In the genomic region with DNA sequence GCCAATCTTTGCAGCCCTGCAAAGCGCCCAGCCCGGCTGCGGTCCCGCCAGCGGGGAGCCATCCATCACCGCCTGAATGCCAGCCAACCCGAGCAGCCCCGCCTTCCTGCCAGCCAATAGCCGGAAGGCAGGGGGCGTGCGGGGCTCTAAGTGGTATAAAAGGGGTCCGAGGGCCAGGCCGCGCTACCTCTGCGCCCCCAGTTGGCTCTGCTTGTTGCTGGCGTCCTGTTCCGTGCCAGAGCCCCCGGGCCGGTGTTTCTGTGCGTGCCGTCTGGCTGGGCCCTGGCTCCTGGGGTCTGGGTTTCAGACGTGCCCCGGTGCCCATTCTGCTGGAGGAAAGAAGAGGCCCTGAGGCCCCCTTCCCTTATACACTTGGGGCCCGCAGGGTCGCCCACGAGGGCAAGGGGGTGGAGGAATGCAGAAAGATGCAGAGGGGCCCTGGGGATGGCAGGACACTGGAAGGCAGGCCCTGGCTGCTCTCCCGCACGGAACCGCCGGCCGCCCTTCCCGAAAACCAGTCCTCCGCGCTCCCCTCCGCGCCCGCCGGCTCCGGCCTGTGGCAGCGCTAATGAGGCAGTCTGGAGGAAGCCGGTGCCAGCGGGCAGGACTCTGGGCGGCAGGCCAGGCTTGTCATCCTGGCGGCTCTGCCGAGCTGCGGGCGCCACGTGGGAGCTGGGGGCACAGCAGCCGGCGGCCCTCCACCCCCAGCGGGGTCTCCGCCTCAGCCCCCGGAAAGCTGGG, we compare ENCODE assay signal across 8 cellular contexts. TPM values are rescaled to one million over a fixed set of nuclear protein-coding genes. Genes with fewer than 3 reads are reported as not detected.
A peak's percentile ranks its signal among the peaks of the same experiment; 100 is the strongest.
DNase-seq lines count a peak whose midpoint lies in the region; ATAC-seq and TF ChIP-seq lines count a peak whose summit lies in the region.

No MANE protein-coding gene starts in this region.

- peak; percentile 37 for TF ChIP-seq POLR2A in erythroblast (IDR thresholded peaks at IDR 0.05; ENCODE audit: low read length)

- H3K27me3 Mint-ChIP-seq in mesothelial cell of epicardium (ENCODE audit: low read depth) = peaks cover 49% of the 10 kb centered on the region
- H3K27me3 Mint-ChIP-seq in stimulated activated naive CD8-positive, alpha-beta T cell treated with anti-CD3 and anti-CD28 coated beads, Interleukin-15, amount 100 ng/mL, for 72 hours = peaks cover 63% of the 10 kb centered on the region

- peaks cover 34% of the 10 kb centered on the region for H3K4me1 Mint-ChIP-seq in mesothelial cell of epicardium
- peaks cover 45% of the 10 kb centered on the region for H3K4me1 Mint-ChIP-seq in stimulated activated naive CD8-positive, alpha-beta T cell treated with anti-CD3 and anti-CD28 coated beads, Interleukin-15, amount 100 ng/mL, for 72 hours

- H3K36me3 Mint-ChIP-seq in mesothelial cell of epicardium = no peaks in the 10 kb centered on the region

- peak overlapping the region; percentile 53 for H3K27ac Mint-ChIP-seq in mesothelial cell of epicardium
- no peak overlapping the region for H3K27ac Mint-ChIP-seq in stimulated activated naive CD8-positive, alpha-beta T cell treated with anti-CD3 and anti-CD28 coated beads, Interleukin-15, amount 100 ng/mL, for 72 hours

- peak overlapping the region; percentile 76 for H3K4me3 Mint-ChIP-seq in mesothelial cell of epicardium
- peak overlapping the region; percentile 77 to 87 for H3K4me3 Mint-ChIP-seq in stimulated activated naive CD8-positive, alpha-beta T cell treated with anti-CD3 and anti-CD28 coated beads, Interleukin-15, amount 100 ng/mL, for 72 hours

- ATAC-seq in stimulated activated naive CD8-positive, alpha-beta T cell treated with anti-CD3 and anti-CD28 coated beads, Interleukin-15, amount 100 ng/mL, for 72 hours = peak; percentile 34
- no peak for ATAC-seq in GM21515 (IDR thresholded peaks at IDR 0.05; ENCODE audit: unreplicated experiment)

- TF ChIP-seq CTCF in mesothelial cell of epicardium (IDR thresholded peaks at IDR 0.05; ENCODE audit: unreplicated experiment) = peak; percentile 24

- no peaks in the 10 kb centered on the region for H3K9me3 Mint-ChIP-seq in mesothelial cell of epicardium
- H3K9me3 Mint-ChIP-seq in stimulated activated naive CD8-positive, alpha-beta T cell treated with anti-CD3 and anti-CD28 coated beads, Interleukin-15, amount 100 ng/mL, for 72 hours = no peaks in the 10 kb centered on the region

- peak; percentile 64 to 66 for DNase-seq in AML-193 (lab: John Stamatoyannopoulos, UW)
- peak; percentile 87 for DNase-seq in HK-2 (ENCODE audit: unreplicated experiment)
- DNase-seq in NCI-H748 (lab: John Stamatoyannopoulos, UW; ENCODE audit: unreplicated experiment) = peak; percentile 91
- peak; percentile 41 for DNase-seq in activated T-cell treated with anti-CD3 and anti-CD28 coated beads, Interleukin-2, amount 50 U/mL, for 1 hour
- peak; percentile 52 to 58 for DNase-seq in erythroblast (lab: John Stamatoyannopoulos, UW)
- peak; percentile 47 to 74 for DNase-seq in mesothelial cell of epicardium (ENCODE audit: low spot score in 2 of 2, unreplicated experiment in 2 of 2)
- DNase-seq in stimulated activated naive CD8-positive, alpha-beta T cell treated with anti-CD3 and anti-CD28 coated beads, Interleukin-15, amount 100 ng/mL, for 72 hours = peak; percentile 53 to 58

RNA-seq across cellular contexts. Expression of gene COPZ2, which starts 14.0 kb away (rescaled TPM):
- total RNA-seq in mesothelial cell of epicardium = 28.2 to 31.8 TPM (median 30.7 TPM) in 3 replicates

RNA-seq across cellular contexts. Expression of gene NFE2L1, which starts 24.6 kb away (rescaled TPM):
- total RNA-seq in mesothelial cell of epicardium = 134 to 137 TPM (median 136 TPM) in 3 replicates

RNA-seq across cellular contexts. Expression of gene CDK5RAP3, which starts 52.7 kb away (rescaled TPM):
- total RNA-seq in mesothelial cell of epicardium = 231 to 251 TPM (median 236 TPM) in 3 replicates

Comparison
In these comparisons a context has a peak if more than half of its experiments do, and no peak if none do; other contexts are left out.
1. DNase-seq: peak in every context shown above with its lines; median percentile 91 in NCI-H748; 87 in HK-2; 65 in AML-193; 60 in mesothelial cell of epicardium; 56 in stimulated activated naive CD8-positive, alpha-beta T cell treated with anti-CD3 and anti-CD28 coated beads, Interleukin-15, amount 100 ng/mL, for 72 hours; 55 in erythroblast; 41 in activated T-cell treated with anti-CD3 and anti-CD28 coated beads, Interleukin-2, amount 50 U/mL, for 1 hour.